ENCODE assay signal across 17 cellular contexts in genomic region chr10:46302765-46303352, GRCh38. TPM values are rescaled to one million over a fixed set of nuclear protein-coding genes. Genes with fewer than 3 reads are reported as not detected.
"Had no signal": no experiment of that assay in that cellular context is flagged by ENCODE, and none has a peak within 500 bp of the region (broad histone marks: within the 10 kb centered on the region; RNA-seq: fewer than 3 reads in every experiment).

No MANE protein-coding gene starts in this region.

RNA-seq across cellular contexts. Expression of gene ANTXRL, which starts 16.1 kb away (rescaled TPM):
- total RNA-seq: myocyte; naive thymus-derived CD8-positive, alpha-beta T cell; natural killer cell treated with Interleukin-12 subunit alpha and Interleukin-12 subunit beta and Interleukin-15 and Interleukin-18, amount 100 ng/mL, for 72 hours; neural crest cell; omental fat pad; progenitor cell of endocrine pancreas; psoas muscle; renal cortical epithelial cell; right lobe of liver; smooth muscle cell; suprapubic skin; thoracic aorta; thyroid gland; tibial nerve; upper lobe of right lung; urinary bladder had no signal
- polyA plus RNA-seq: naive thymus-derived CD8-positive, alpha-beta T cell; ovary; smooth muscle cell had no signal
